ENCODE assay signal across 18 cellular contexts in the genomic region with DNA sequence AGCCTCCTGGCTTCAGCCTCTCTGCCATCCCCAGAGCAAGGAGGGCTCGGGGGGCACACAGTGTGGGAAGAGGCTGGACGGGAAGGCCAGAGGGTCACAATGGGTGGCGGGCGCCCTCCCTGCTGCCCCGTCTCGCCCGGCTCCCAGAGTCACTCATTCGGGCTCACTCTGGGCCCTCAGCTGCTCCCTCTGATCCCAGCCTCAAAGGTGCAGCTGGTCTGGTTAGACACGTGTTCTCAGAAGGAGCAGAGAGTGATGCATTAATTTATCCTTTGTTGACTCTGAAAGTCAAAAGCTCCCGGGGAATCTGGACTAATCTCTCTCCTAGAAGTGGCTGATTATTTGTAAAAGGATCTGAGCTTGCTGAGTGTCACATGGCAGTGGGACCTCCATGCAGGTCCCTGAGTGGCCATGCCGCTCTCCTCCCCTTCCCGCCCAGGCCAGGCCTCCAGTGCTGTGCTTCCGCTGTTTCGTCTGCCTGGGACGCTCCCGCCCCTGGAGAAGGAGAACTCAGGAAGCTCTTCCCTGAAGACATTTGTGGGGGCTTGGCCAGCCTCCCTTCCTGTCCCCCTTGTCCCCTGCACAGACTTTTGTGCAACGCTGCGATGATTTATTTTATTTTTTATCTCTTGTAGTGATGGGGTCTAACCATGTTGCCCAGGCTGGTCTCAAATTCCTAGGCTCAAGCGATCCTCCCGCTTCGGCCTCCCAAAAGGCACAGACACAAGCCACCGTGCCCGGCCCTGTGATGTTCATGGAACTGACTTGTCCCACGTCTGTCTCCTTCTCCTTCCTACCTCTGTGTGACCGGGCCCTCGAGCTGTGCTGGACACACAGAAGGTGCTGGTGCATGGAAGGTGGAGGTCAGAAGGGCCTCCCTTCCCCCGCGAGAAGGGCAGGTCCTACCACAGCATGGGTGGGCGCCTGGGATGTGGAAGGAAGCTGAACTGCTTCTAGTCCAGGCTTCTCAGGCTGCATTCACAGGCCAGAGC.
DNase-seq lines count a peak whose midpoint lies in the region; ATAC-seq and TF ChIP-seq lines count a peak whose summit lies in the region.
"Had no signal": no experiment of that assay in that cellular context is flagged by ENCODE, and none has a peak within 500 bp of the region (broad histone marks: within the 10 kb centered on the region; RNA-seq: fewer than 3 reads in every experiment).

No MANE protein-coding gene starts in this region.

- H3K27ac ChIP-seq in BLaER1 treated with 17β-estradiol and CSF1 and Interleukin-3, amounts not matched to agents 10 nM and 100 nM: peak overlapping the region in 3 of 11 experiments; percentile 9 to 47 (median 30); a peak in 2 of 22 replicates
- H3K27ac ChIP-seq in caudate nucleus (ENCODE audit: low read depth, low read length): peak overlapping the region; percentile 26
- H3K27ac ChIP-seq: brain microvascular endothelial cell, tibial artery had no signal

- peaks cover 9% of the 10 kb centered on the region for H3K9me3 Mint-ChIP-seq in nephron progenitor cell
- peaks cover 5% of the 10 kb centered on the region for H3K9me3 Mint-ChIP-seq in stimulated activated memory B cell treated with anti-CD40 and anti-IgM and Interleukin-4, amounts not matched to agents 10 μg/mL and 1 μg/mL and 100 μg/mL, for 72 hours

- peak overlapping the region in 2 of 11 experiments; percentile 49 to 62; a peak in 4 of 22 replicates for H3K9ac ChIP-seq in BLaER1 treated with 17β-estradiol and CSF1 and Interleukin-3, amounts not matched to agents 10 nM and 100 nM

- H3K36me3 Mint-ChIP-seq in nephron progenitor cell (ENCODE audit: low read depth): peaks cover 8% of the 10 kb centered on the region
- peaks cover 6% of the 10 kb centered on the region for H3K36me3 Mint-ChIP-seq in stimulated activated memory B cell treated with anti-CD40 and anti-IgM and Interleukin-4, amounts not matched to agents 10 μg/mL and 1 μg/mL and 100 μg/mL, for 72 hours

- DNase-seq in NCI-H187 (lab: John Stamatoyannopoulos, UW) (peak; percentile 18 to 70), caudate nucleus (lab: John Stamatoyannopoulos, UW) (no peak), nephron progenitor cell (no peak), AG08396 (ENCODE audit: low spot score) (no peak), NOMO-1 treated with DMSO at 0.1 percent for 48 hours (lab: John Stamatoyannopoulos, UW; ENCODE audit: unreplicated experiment) (no peak)
- DNase-seq: activated CD8-positive, alpha-beta memory T cell treated with anti-CD3 and anti-CD28 coated beads, Interleukin-2, amount 10 ng/mL, durations not matched to agents 7 days and 5 days; activated naive CD4-positive, alpha-beta T cell treated with anti-CD3 and anti-CD28 coated beads, Interleukin-2, amount 50 U/mL, for 16 hours; BE2C; brain microvascular endothelial cell; DND-41; foreskin melanocyte; NCI-H146; SW 1271; tibial artery had no signal

- no peaks in the 10 kb centered on the region for H3K27me3 ChIP-seq in BLaER1 treated with 17β-estradiol and CSF1 and Interleukin-3, amounts not matched to agents 10 nM and 100 nM
- H3K27me3 ChIP-seq: BE2C, brain microvascular endothelial cell, tibial artery had no signal

- H3K27ac Mint-ChIP-seq in nephron progenitor cell: peak overlapping the region; percentile 84
- no peak overlapping the region for H3K27ac Mint-ChIP-seq in stimulated activated memory B cell treated with anti-CD40 and anti-IgM and Interleukin-4, amounts not matched to agents 10 μg/mL and 1 μg/mL and 100 μg/mL, for 72 hours
- H3K27ac Mint-ChIP-seq: activated CD8-positive, alpha-beta memory T cell treated with anti-CD3 and anti-CD28 coated beads, Interleukin-2, amount 10 ng/mL, durations not matched to agents 7 days and 5 days; WTC11 had no signal

- H3K4me2 ChIP-seq in BLaER1 treated with 17β-estradiol and CSF1 and Interleukin-3, amounts not matched to agents 10 nM and 100 nM: peak overlapping the region; percentile 42 to 83 (median 64)

- peaks cover 15 to 43% (median 24%) of the 10 kb centered on the region in 10 experiments for H3K4me1 ChIP-seq in BLaER1 treated with 17β-estradiol and CSF1 and Interleukin-3, amounts not matched to agents 10 nM and 100 nM
- H3K4me1 ChIP-seq: BE2C, tibial artery had no signal

- H3K9me3 ChIP-seq in BLaER1 treated with 17β-estradiol and CSF1 and Interleukin-3, amounts not matched to agents 10 nM and 100 nM (replicated peaks in 1 of 11): peaks cover 15 to 55% (median 22%) of the 10 kb centered on the region in 11 experiments
- H3K9me3 ChIP-seq: tibial artery had no signal

- ATAC-seq in HG03039 (IDR thresholded peaks at IDR 0.05; ENCODE audit: unreplicated experiment): no peak
- no peak for ATAC-seq in stimulated activated memory B cell treated with anti-CD40 and anti-IgM and Interleukin-4, amounts not matched to agents 10 μg/mL and 1 μg/mL and 100 μg/mL, for 72 hours
- ATAC-seq: activated CD8-positive, alpha-beta memory T cell treated with anti-CD3 and anti-CD28 coated beads, Interleukin-2, amount 10 ng/mL, durations not matched to agents 7 days and 5 days; WTC11 had no signal

- H3K4me3 ChIP-seq in BLaER1 treated with 17β-estradiol and CSF1 and Interleukin-3, amounts not matched to agents 10 nM and 100 nM: no peak overlapping the region
- H3K4me3 ChIP-seq: tibial artery had no signal

- H3K27me3 Mint-ChIP-seq in nephron progenitor cell (ENCODE audit: low read depth, poor library complexity): peaks cover 3% of the 10 kb centered on the region
- H3K27me3 Mint-ChIP-seq in stimulated activated memory B cell treated with anti-CD40 and anti-IgM and Interleukin-4, amounts not matched to agents 10 μg/mL and 1 μg/mL and 100 μg/mL, for 72 hours: peaks cover 8% of the 10 kb centered on the region
- H3K27me3 Mint-ChIP-seq: activated CD8-positive, alpha-beta memory T cell treated with anti-CD3 and anti-CD28 coated beads, Interleukin-2, amount 10 ng/mL, durations not matched to agents 7 days and 5 days had no signal

- no peaks in the 10 kb centered on the region for H4K20me1 ChIP-seq in BLaER1 treated with 17β-estradiol and CSF1 and Interleukin-3, amounts not matched to agents 10 nM and 100 nM

- peaks cover 50% of the 10 kb centered on the region for H3K4me1 Mint-ChIP-seq in nephron progenitor cell
- H3K4me1 Mint-ChIP-seq in stimulated activated memory B cell treated with anti-CD40 and anti-IgM and Interleukin-4, amounts not matched to agents 10 μg/mL and 1 μg/mL and 100 μg/mL, for 72 hours: peaks cover 6% of the 10 kb centered on the region
- H3K4me1 Mint-ChIP-seq: WTC11 had no signal

- no peak for TF ChIP-seq CTCF in nephron progenitor cell (IDR thresholded peaks at IDR 0.05)

- H3K4me3 Mint-ChIP-seq in nephron progenitor cell: no peak overlapping the region
- H3K4me3 Mint-ChIP-seq in stimulated activated memory B cell treated with anti-CD40 and anti-IgM and Interleukin-4, amounts not matched to agents 10 μg/mL and 1 μg/mL and 100 μg/mL, for 72 hours: no peak overlapping the region
- H3K4me3 Mint-ChIP-seq: activated CD8-positive, alpha-beta memory T cell treated with anti-CD3 and anti-CD28 coated beads, Interleukin-2, amount 10 ng/mL, durations not matched to agents 7 days and 5 days; WTC11 had no signal

- H3K36me3 ChIP-seq in BLaER1 treated with 17β-estradiol and CSF1 and Interleukin-3, amounts not matched to agents 10 nM and 100 nM: peaks cover 0 to 17% (median 0%) of the 10 kb centered on the region in 11 experiments; a peak in 4 of 22 replicates
- H3K36me3 ChIP-seq: BE2C, tibial artery had no signal

Comparison
In these comparisons a context has a peak if more than half of its experiments do, and no peak if none do; other contexts are left out.
1. DNase-seq: peak in NCI-H187 (2 of 2); none in caudate nucleus (0 of 61), nephron progenitor cell (single experiment), AG08396 (single experiment) and NOMO-1 treated with DMSO at 0.1 percent for 48 hours (single experiment).